8 cellular contexts compared by ENCODE assay signal in the genomic region with DNA sequence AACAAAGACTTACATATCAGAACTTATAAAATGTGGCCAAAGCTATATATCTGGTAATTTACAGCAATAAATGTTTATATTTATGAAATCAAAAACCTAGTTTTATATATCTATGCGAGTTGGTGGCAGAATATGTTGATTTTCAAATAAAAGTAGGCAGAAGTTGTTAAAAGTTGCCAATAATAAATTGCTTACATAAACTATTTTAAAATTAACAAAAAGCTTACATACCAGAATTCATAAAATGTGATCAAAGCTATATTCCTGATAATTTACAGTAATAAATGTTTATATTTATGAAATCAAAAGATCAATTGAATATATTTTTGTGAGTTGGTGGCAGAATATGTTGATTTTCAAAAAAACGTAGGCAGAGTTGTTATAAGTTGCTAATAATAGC.
"Had no signal": no experiment of that assay in that cellular context is flagged by ENCODE, and none has a peak within 500 bp of the region (broad histone marks: within the 10 kb centered on the region; RNA-seq: fewer than 3 reads in every experiment).

No MANE protein-coding gene starts in this region.

- H3K9ac ChIP-seq: KMS-11 had no signal

- ATAC-seq: GM23338 had no signal

- H3K4me3 ChIP-seq: GM23338 had no signal

- H3K4me2 ChIP-seq: GM23338, KMS-11 had no signal

- DNase-seq: H9, HCEC 1CT, KBM-7 had no signal

- H2AFZ ChIP-seq: GM23338 had no signal

- H3K27ac ChIP-seq: KMS-11 had no signal

- FAIRE-seq: H1, H54, HTR-8/SVneo had no signal
